ENCODE assay signal across 8 cellular contexts in the genomic region with DNA sequence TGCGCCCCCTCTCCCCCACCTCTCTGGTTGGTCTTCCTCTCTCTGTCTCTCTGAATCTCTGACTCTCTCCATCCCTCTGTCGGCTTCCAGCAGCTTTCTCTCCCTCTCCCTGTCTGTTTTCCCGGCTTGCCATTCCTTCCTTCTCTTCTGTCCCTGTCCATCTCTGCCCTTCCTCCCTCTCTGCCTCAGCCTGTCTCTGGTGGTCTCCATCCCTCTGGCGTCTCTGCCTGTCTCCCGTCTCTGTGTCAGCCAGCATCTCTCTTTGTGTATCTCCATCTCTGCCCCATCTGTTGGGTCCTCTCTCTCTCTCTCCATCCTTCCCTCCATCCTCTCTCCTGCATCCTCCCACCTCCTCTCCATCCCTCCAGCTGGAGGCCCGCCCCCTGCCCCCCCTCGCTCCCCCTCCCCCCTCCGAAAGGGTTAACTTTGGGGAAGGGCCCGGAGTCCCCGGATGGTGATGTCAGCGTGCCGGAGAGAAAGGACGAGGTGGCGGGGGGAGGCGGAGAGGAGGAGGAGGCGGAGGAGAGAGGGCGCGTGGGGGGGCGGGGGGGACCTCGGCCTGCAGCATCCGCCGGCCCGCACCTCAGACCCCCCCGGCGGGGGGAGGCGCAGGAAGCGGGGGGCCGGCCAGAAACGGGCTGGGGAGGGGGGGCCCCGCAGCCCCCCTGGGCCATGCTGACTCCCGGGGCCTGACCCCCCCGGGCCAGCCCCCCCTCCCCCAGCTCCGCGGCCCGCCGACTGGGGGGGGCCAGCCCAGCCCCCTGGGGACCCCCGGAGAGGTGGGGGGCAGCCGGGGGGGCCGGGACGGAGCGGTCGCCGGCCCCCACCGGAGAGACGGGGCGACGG. TPM values are rescaled to one million over a fixed set of nuclear protein-coding genes. Genes with fewer than 3 reads are reported as not detected.
DNase-seq lines count a peak whose midpoint lies in the region; ATAC-seq and TF ChIP-seq lines count a peak whose summit lies in the region.

BRSK1 (plus strand) TSS at position 450 of the 846 bp plus-strand sequence. CDS start 446 bp downstream, outside the sequence.

- no peak for TF ChIP-seq CTCF in Panc1 (IDR thresholded peaks at IDR 0.05)

- no CpG with 5 or more reads among the region's 47 CpGs for whole genome bisulfite sequencing in iPS DF 6.9 (ENCODE audit: insufficient coverage, insufficient read length)

- POLR2A ChIA-PET in Panc1 (lab: Charles Lee): no interaction called here

- intact Hi-C loops in Panc1 (cut with micrococcal nuclease; ENCODE audit: unreplicated experiment): no loop called here

- ATAC-seq in Panc1 (no peak), GM21390 (IDR thresholded peaks at IDR 0.05; ENCODE audit: unreplicated experiment) (no peak), GM18520 (IDR thresholded peaks at IDR 0.05; ENCODE audit: unreplicated experiment) (no peak)

- DNase-seq in SHP77 (lab: John Stamatoyannopoulos, UW): peak; percentile 35 to 54
- no peak for DNase-seq in SHP77 treated with DMSO at 0.1 percent for 48 hours (lab: John Stamatoyannopoulos, UW)
- DNase-seq in Panc1 (ENCODE audit: low read depth, low spot score): no peak
- peak; percentile 65 for DNase-seq in amniotic stem cell (lab: John Stamatoyannopoulos, UW)
- DNase-seq in iPS DF 6.9 (ENCODE audit: low read depth, low spot score): no peak
- DNase-seq in stimulated activated CD4-positive, alpha-beta T cell treated with anti-CD3 and anti-CD28 coated beads, Interleukin-4, amount 100 ng/mL, for 1 hour: peak; percentile 54

- no peaks in the 10 kb centered on the region for H3K9me3 ChIP-seq in Panc1 (ENCODE audit: control insufficient read depth, insufficient read depth, low read depth, low read length)
- H3K9me3 ChIP-seq in iPS DF 6.9 (ENCODE audit: control insufficient read depth, insufficient read depth, low read length): no peaks in the 10 kb centered on the region

- H3K4me1 ChIP-seq in Panc1 (ENCODE audit: control insufficient read depth, insufficient read depth, low read length): peaks cover 23% of the 10 kb centered on the region
- peaks cover 2% of the 10 kb centered on the region; the same call in 1 of the 2 replicates for H3K4me1 ChIP-seq in iPS DF 6.9 (ENCODE audit: control insufficient read depth, insufficient read depth, low read length)

- CTCF ChIA-PET in Panc1 (lab: Charles Lee): no interaction called here

- H3K36me3 ChIP-seq in Panc1 (ENCODE audit: control insufficient read depth, insufficient read depth, low read length): no peaks in the 10 kb centered on the region
- peaks cover 8% of the 10 kb centered on the region; the same call in 1 of the 2 replicates for H3K36me3 ChIP-seq in iPS DF 6.9 (ENCODE audit: control insufficient read depth, insufficient read depth, low read length)

- peak within 1 kb of the TSS; percentile 16 to 27; a peak in 3 of 4 replicates for H3K4me3 ChIP-seq in Panc1 (ENCODE audit: low read depth in 2 of 2, low read length in 2 of 2)
- H3K4me3 ChIP-seq in iPS DF 6.9 (ENCODE audit: low read length): peak within 1 kb of the TSS; percentile 51; the same call in 1 of the 2 replicates

- H3K27me3 ChIP-seq in Panc1 (ENCODE audit: control insufficient read depth, insufficient read depth, low read length): no peaks in the 10 kb centered on the region
- H3K27me3 ChIP-seq in iPS DF 6.9 (ENCODE audit: control insufficient read depth, insufficient read depth, low read length): no peaks in the 10 kb centered on the region

- H3K27ac ChIP-seq in Panc1 (ENCODE audit: low read length): no peak within 1 kb of the TSS
- no peak within 1 kb of the TSS for H3K27ac ChIP-seq in iPS DF 6.9 (ENCODE audit: low read length)

- in situ Hi-C loops in Panc1 (cut with HindIII; ENCODE audit: low pct_unique_long_range_greater_than_20kb, low sequenced_read_pairs): no loop called here

- no TSS peak for BruUV-seq in Panc1 (replicated peaks; lab: Mats Ljungman, UMichigan)

RNA-seq across cellular contexts. Expression of gene BRSK1, which starts in this region (rescaled TPM):
- 7.9 TPM for total RNA-seq in Panc1 (2021; ENCODE audit: unreplicated experiment)
- 17.0 TPM for polyA plus RNA-seq in Panc1 (2012; ENCODE audit: insufficient read length)

Comparison
In these comparisons a context has a peak if more than half of its experiments do, and no peak if none do; other contexts are left out.
1. DNase-seq: peak in SHP77 (2 of 2), amniotic stem cell (single experiment) and stimulated activated CD4-positive, alpha-beta T cell treated with anti-CD3 and anti-CD28 coated beads, Interleukin-4, amount 100 ng/mL, for 1 hour (single experiment); none in SHP77 treated with DMSO at 0.1 percent for 48 hours (single experiment), Panc1 (single experiment) and iPS DF 6.9 (single experiment).